14 cellular contexts compared by ENCODE assay signal in genomic region chr5:64518784-64519183, GRCh38. TPM values are rescaled to one million over a fixed set of nuclear protein-coding genes. Genes with fewer than 3 reads are reported as not detected.
DNase-seq lines count a peak whose midpoint lies in the region; ATAC-seq and TF ChIP-seq lines count a peak whose summit lies in the region.
"Had no signal": no experiment of that assay in that cellular context is flagged by ENCODE, and none has a peak within 500 bp of the region (broad histone marks: within the 10 kb centered on the region; RNA-seq: fewer than 3 reads in every experiment).

No MANE protein-coding gene starts in this region.

- peak; percentile 77 for ATAC-seq in GM19025 (IDR thresholded peaks at IDR 0.05; ENCODE audit: low read depth, unreplicated experiment)
- peak; percentile 84 for ATAC-seq in GM21737 (IDR thresholded peaks at IDR 0.05; ENCODE audit: unreplicated experiment)
- peak; percentile 76 for ATAC-seq in HG03159 (IDR thresholded peaks at IDR 0.05; ENCODE audit: unreplicated experiment)

- in situ Hi-C loops in GM23248 (cut with MboI), result no loop called here

- no peaks in the 10 kb centered on the region for H3K9me2 ChIP-seq in GM23248 (ENCODE audit: insufficient read depth)

- H3K4me3 Mint-ChIP-seq in activated CD4-positive, alpha-beta T cell treated with anti-CD3 and anti-CD28 coated beads, Interleukin-2, amount 10 ng/mL, durations not matched to agents 7 days and 5 days, result no peak overlapping the region
- H3K4me3 Mint-ChIP-seq: CD14-positive monocyte had no signal

- H3K27me3 Mint-ChIP-seq in activated CD4-positive, alpha-beta T cell treated with anti-CD3 and anti-CD28 coated beads, Interleukin-2, amount 10 ng/mL, durations not matched to agents 7 days and 5 days, result peaks cover 3% of the 10 kb centered on the region

- H3K27ac Mint-ChIP-seq in activated CD4-positive, alpha-beta T cell treated with anti-CD3 and anti-CD28 coated beads, Interleukin-2, amount 10 ng/mL, durations not matched to agents 7 days and 5 days, result no peak overlapping the region
- H3K27ac Mint-ChIP-seq: CD14-positive monocyte had no signal

- no peaks in the 10 kb centered on the region for H3K4me1 ChIP-seq in GM23248 (ENCODE audit: insufficient read depth)

- TF ChIP-seq POLR2A in erythroblast (IDR thresholded peaks at IDR 0.05; ENCODE audit: low read length), result no peak

- 35 to 41% methylated on average over 2 of the region's 2 CpGs for WGBS in GM23248 (ENCODE audit: low coverage in 1 of 2, low lambda C conversion rate in 2 of 2, missing lambda C conversion rate in 2 of 2), 2 experiments

- H3F3A ChIP-seq in GM23248 (ENCODE audit: insufficient read depth), result no peaks in the 10 kb centered on the region

- no peak overlapping the region for H2AFZ ChIP-seq in GM23248

- no peak overlapping the region for H3K9ac ChIP-seq in GM23248

- TF ChIP-seq CTCF in epithelial cell of esophagus (IDR thresholded peaks at IDR 0.05; ENCODE audit: insufficient read depth, low read depth, low read length, missing control alignments), result no peak

- no peaks in the 10 kb centered on the region for H3K4me1 Mint-ChIP-seq in activated CD4-positive, alpha-beta T cell treated with anti-CD3 and anti-CD28 coated beads, Interleukin-2, amount 10 ng/mL, durations not matched to agents 7 days and 5 days
- H3K4me1 Mint-ChIP-seq: CD14-positive monocyte had no signal

- H3K36me3 Mint-ChIP-seq in activated CD4-positive, alpha-beta T cell treated with anti-CD3 and anti-CD28 coated beads, Interleukin-2, amount 10 ng/mL, durations not matched to agents 7 days and 5 days (ENCODE audit: low read depth), result no peaks in the 10 kb centered on the region
- H3K36me3 Mint-ChIP-seq: CD14-positive monocyte had no signal

- no peaks in the 10 kb centered on the region for H4K20me1 ChIP-seq in GM23248 (ENCODE audit: insufficient read depth)

- CTCF ChIA-PET in activated CD4-positive, alpha-beta T cell treated with anti-CD3 and anti-CD28 coated beads, Interleukin-2, amount 10 ng/mL, durations not matched to agents 7 days and 5 days (lab: Charles Lee), result no interaction called here

- H3K27ac ChIP-seq in GM23248, result no peak overlapping the region

- DNase-seq in epithelial cell of esophagus (ENCODE audit: low read depth) (peak; percentile 33), erythroblast (lab: John Stamatoyannopoulos, UW) (no peak), GM23248 (no peak)
- no peak for DNase-seq in activated CD4-positive, alpha-beta T cell treated with anti-CD3 and anti-CD28 coated beads, Interleukin-2, amount 10 ng/mL, durations not matched to agents 7 days and 5 days
- DNase-seq: amygdala; KBM-7; NCI-H1930; stimulated activated CD4-positive, alpha-beta T cell treated with anti-CD3 and anti-CD28 coated beads, Interleukin-12 subunit alpha, Interleukin-12 subunit beta, amount 100 ng/mL, for 4 hours had no signal

- H3K4me2 ChIP-seq in GM23248 (ENCODE audit: unreplicated experiment), result no peak overlapping the region

- H3K36me3 ChIP-seq in GM23248 (ENCODE audit: low read depth), result no peaks in the 10 kb centered on the region

- H3K4me3 ChIP-seq in epithelial cell of esophagus (ENCODE audit: low read length) (no peak overlapping the region), GM23248 (no peak overlapping the region)

- POLR2A ChIA-PET in activated CD4-positive, alpha-beta T cell treated with anti-CD3 and anti-CD28 coated beads, Interleukin-2, amount 10 ng/mL, durations not matched to agents 7 days and 5 days (lab: Charles Lee), result no interaction called here

- peaks cover 5% of the 10 kb centered on the region; the same call in 1 of the 2 replicates for H3K27me3 ChIP-seq in GM23248 (replicated peaks; ENCODE audit: insufficient read depth)

- no peaks in the 10 kb centered on the region for H3K79me2 ChIP-seq in GM23248 (ENCODE audit: insufficient read depth)

- H3K9me3 Mint-ChIP-seq in activated CD4-positive, alpha-beta T cell treated with anti-CD3 and anti-CD28 coated beads, Interleukin-2, amount 10 ng/mL, durations not matched to agents 7 days and 5 days, result no peaks in the 10 kb centered on the region

- no peaks in the 10 kb centered on the region for H3K9me3 ChIP-seq in GM23248 (ENCODE audit: low read depth)

RNA-seq across cellular contexts. Expression of gene RGS7BP, which starts 13.0 kb away (rescaled TPM):
- not detected for total RNA-seq in activated CD4-positive, alpha-beta T cell treated with anti-CD3 and anti-CD28 coated beads, Interleukin-2, amount 10 ng/mL, durations not matched to agents 7 days and 5 days
- 0.11 TPM in 1 of 2 replicates, not detected in the other for total RNA-seq in GM23248 (2014; rRNA removed; shearing (Covaris generic))
- not detected in 2 replicates for polyA plus RNA-seq in GM23248 (2016; fragmentation: Nextera tagmentation; extraction: Ambion mirVana)
- total RNA-seq: osteocyte, SK-MEL-5 had no signal
- polyA plus RNA-seq: CD14-positive monocyte had no signal
